20 cellular contexts compared by ENCODE assay signal in genomic region chr19:44841255-44841654, GRCh38. TPM values are rescaled to one million over a fixed set of nuclear protein-coding genes. Genes with fewer than 3 reads are reported as not detected.
"Had no signal": no experiment of that assay in that cellular context is flagged by ENCODE, and none has a peak within 500 bp of the region (broad histone marks: within the 10 kb centered on the region; RNA-seq: fewer than 3 reads in every experiment).

No MANE protein-coding gene starts in this region.

- H3K27ac Mint-ChIP-seq: nephron progenitor cell; stimulated activated effector memory CD8-positive, alpha-beta T cell treated with anti-CD3 and anti-CD28 coated beads, Interleukin-12 subunit alpha, Interleukin-12 subunit beta, amount 100 ng/mL, for 72 hours had no signal

- H3K9me3 Mint-ChIP-seq: nephron progenitor cell; stimulated activated effector memory CD8-positive, alpha-beta T cell treated with anti-CD3 and anti-CD28 coated beads, Interleukin-12 subunit alpha, Interleukin-12 subunit beta, amount 100 ng/mL, for 72 hours had no signal

- ATAC-seq: gastroesophageal sphincter; naive thymus-derived CD4-positive, alpha-beta T cell; right lobe of liver; stimulated activated effector memory CD8-positive, alpha-beta T cell treated with anti-CD3 and anti-CD28 coated beads, Interleukin-12 subunit alpha, Interleukin-12 subunit beta, amount 100 ng/mL, for 72 hours; stimulated activated naive CD8-positive, alpha-beta T cell treated with anti-CD3 and anti-CD28 coated beads, Interleukin-15, Interleukin-2, amounts not matched to agents 100 U/mL and 50 U/mL, for 24 hours had no signal

- H3K4me3 Mint-ChIP-seq: naive thymus-derived CD4-positive, alpha-beta T cell; nephron progenitor cell; stimulated activated effector memory CD8-positive, alpha-beta T cell treated with anti-CD3 and anti-CD28 coated beads, Interleukin-12 subunit alpha, Interleukin-12 subunit beta, amount 100 ng/mL, for 72 hours had no signal

- H3K27ac ChIP-seq: colonic mucosa, esophagus squamous epithelium, gastroesophageal sphincter, left ventricle myocardium inferior, parathyroid adenoma, prostate gland, right lobe of liver, suprapubic skin, tibial artery had no signal

- H3K9me3 ChIP-seq: colonic mucosa, esophagus squamous epithelium, gastroesophageal sphincter, left ventricle myocardium inferior, prostate gland, right lobe of liver, suprapubic skin, tibial artery had no signal

- H3K4me3 ChIP-seq: colonic mucosa, esophagus squamous epithelium, gastroesophageal sphincter, left ventricle myocardium inferior, prostate gland, right lobe of liver, suprapubic skin, tibial artery had no signal

- DNase-seq: colonic mucosa; dermis blood vessel endothelial cell; esophagus squamous epithelium; foreskin fibroblast; glutamatergic neuron; islet precursor cell; left ventricle myocardium inferior; mesendoderm; naive thymus-derived CD4-positive, alpha-beta T cell; nephron progenitor cell; right lobe of liver; stimulated activated CD4-positive, alpha-beta T cell treated with anti-CD3 and anti-CD28 coated beads, Interleukin-4, amount 100 ng/mL, for 1 hour; stimulated activated CD8-positive, alpha-beta memory T cell treated with anti-CD3 and anti-CD28 coated beads, Interleukin-4, amount 100 ng/mL, for 48 hours; stimulated activated naive CD8-positive, alpha-beta T cell treated with anti-CD3 and anti-CD28 coated beads, Interleukin-15, Interleukin-2, amounts not matched to agents 100 U/mL and 50 U/mL, for 24 hours; tibial artery had no signal

- H3K27me3 ChIP-seq: colonic mucosa, right lobe of liver, suprapubic skin, tibial artery had no signal

- H3K36me3 ChIP-seq: colonic mucosa, esophagus squamous epithelium, gastroesophageal sphincter, left ventricle myocardium inferior, prostate gland, right lobe of liver, suprapubic skin, tibial artery had no signal

RNA-seq across cellular contexts. Expression of gene BCAM, which starts 32.4 kb away (rescaled TPM):
- polyA plus RNA-seq: naive thymus-derived CD4-positive, alpha-beta T cell had no signal
